1 cellular context compared by ENCODE assay signal in the genomic region with DNA sequence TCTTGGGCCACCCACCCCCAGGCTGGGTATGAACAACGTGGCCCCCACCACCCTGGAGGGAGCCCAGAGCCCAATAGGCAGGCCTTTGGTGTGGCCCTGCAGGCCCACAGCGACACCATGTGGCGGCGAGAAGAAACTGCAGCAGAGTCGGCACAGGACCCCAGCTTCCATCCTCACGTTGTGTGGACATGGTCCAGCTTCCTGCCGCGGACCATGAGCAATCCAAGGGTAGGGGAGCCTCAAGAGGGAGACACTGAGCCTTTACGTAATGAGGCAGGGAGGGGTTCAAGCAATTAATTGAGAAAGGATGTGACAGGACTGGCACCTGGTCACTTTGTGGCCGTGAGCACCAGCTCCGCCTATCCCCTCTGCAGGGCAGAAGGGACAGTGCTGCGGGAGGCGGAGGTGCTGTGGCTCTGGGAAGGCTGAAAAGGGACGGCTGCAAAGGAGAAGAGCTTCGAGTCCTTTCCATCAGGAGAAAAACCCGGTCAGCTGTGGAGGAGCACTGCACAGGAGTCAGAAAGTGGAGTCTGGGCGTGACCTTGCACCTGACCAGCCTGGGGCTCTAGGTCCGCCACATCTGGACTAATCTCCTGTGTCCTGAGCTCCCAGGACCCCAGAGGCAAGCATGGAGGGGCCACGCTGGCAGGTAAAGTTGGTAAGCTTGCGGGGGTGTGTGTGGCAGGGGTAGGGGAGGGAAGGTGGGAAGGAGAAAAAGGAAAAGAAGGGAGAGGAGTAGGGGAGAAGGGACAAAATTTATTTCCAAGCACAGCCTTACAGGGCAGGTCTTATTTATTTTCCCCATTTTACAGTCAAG.
TF ChIP-seq lines count a peak whose summit lies in the region.

No MANE protein-coding gene starts in this region.

TF ChIP-seq in HCT116, 20 proteins besides CTCF, POLR2A, EP300 and RAD21 (continued from another document):
- TF ChIP-seq, protein P1, sequence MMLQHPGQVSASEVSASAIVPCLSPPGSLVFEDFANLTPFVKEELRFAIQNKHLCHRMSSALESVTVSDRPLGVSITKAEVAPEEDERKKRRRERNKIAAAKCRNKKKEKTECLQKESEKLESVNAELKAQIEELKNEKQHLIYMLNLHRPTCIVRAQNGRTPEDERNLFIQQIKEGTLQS (IDR thresholded peaks at IDR 0.05): no peak
- TF ChIP-seq CEBPB (IDR thresholded peaks at IDR 0.05; ENCODE audit: low read depth) (no peak), EGR1 (IDR thresholded peaks at IDR 0.05; ENCODE audit: low read depth) (no peak), JUND (IDR thresholded peaks at IDR 0.05) (no peak), ELF1 (IDR thresholded peaks at IDR 0.05; ENCODE audit: borderline replicate concordance, low read depth) (no peak), SIN3A (IDR thresholded peaks at IDR 0.05; ENCODE audit: low read depth) (no peak)
- TF ChIP-seq, protein P2, sequence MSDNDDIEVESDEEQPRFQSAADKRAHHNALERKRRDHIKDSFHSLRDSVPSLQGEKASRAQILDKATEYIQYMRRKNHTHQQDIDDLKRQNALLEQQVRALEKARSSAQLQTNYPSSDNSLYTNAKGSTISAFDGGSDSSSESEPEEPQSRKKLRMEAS (IDR thresholded peaks at IDR 0.05): peak; percentile 56
